Comparison of ENCODE assay signal across 1 cellular context in the genomic region with DNA sequence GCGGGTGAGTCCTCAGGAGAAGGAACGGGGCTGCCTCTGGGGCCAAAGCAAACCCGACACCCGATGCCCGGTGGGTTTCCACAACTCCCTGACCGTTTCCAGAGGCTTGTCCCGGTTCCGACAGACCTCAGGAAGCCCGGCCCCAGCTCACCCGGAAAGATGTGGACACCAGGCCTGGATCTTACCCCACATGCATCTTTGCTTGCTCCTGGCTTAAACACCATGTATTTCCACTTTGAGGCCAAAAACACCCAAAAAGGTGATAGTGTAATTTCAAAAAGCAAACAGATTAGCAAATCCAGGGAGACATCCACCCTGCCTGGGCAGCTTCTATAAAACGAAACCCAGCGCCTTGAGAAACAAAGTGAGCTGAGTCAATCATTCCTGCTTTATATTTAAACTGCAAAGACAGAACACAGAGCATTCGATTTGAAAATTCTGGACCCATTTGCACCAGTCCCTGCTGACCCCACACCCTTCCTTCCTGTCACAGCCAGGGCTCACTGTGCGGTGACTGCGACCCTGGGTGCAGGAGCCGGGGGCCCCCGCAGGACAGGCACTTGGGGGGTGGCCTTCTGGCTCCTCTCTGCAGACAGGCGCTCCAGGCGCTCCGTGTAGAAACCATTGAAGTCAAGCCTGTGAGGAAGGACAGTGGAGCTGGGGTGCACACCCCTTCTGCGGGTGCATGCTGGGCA.
TF ChIP-seq lines count a peak whose summit lies in the region.

No MANE protein-coding gene starts in this region.

TF ChIP-seq in IMR-90, 13 proteins besides CTCF, POLR2A, EP300 and RAD21:
- TF ChIP-seq MAFK (IDR thresholded peaks at IDR 0.05; ENCODE audit: low read depth, low read length) (no peak), CHD1 (IDR thresholded peaks at IDR 0.05; ENCODE audit: low read depth, low read length) (no peak), FOS (IDR thresholded peaks at IDR 0.05; ENCODE audit: low read depth, low read length) (no peak), NFE2L2 (IDR thresholded peaks at IDR 0.05; ENCODE audit: low read depth, low read length) (no peak), RCOR1 (IDR thresholded peaks at IDR 0.05; ENCODE audit: insufficient replicate concordance, low read length) (no peak), SMC3 (IDR thresholded peaks at IDR 0.05; ENCODE audit: low read depth, low read length) (no peak), BHLHE40 (IDR thresholded peaks at IDR 0.05; ENCODE audit: low read depth, low read length) (no peak), MXI1 (IDR thresholded peaks at IDR 0.05; ENCODE audit: borderline replicate concordance, low read depth, low read length) (no peak), RFX5 (IDR thresholded peaks at IDR 0.05; ENCODE audit: low read depth, low read length) (no peak), CEBPB (IDR thresholded peaks at IDR 0.05; ENCODE audit: low read depth, low read length) (no peak), MAZ (IDR thresholded peaks at IDR 0.05; ENCODE audit: borderline replicate concordance, low read depth, low read length) (no peak)
- TF ChIP-seq, protein P1, sequence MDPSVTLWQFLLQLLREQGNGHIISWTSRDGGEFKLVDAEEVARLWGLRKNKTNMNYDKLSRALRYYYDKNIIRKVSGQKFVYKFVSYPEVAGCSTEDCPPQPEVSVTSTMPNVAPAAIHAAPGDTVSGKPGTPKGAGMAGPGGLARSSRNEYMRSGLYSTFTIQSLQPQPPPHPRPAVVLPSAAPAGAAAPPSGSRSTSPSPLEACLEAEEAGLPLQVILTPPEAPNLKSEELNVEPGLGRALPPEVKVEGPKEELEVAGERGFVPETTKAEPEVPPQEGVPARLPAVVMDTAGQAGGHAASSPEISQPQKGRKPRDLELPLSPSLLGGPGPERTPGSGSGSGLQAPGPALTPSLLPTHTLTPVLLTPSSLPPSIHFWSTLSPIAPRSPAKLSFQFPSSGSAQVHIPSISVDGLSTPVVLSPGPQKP (IDR thresholded peaks at IDR 0.05; ENCODE audit: borderline replicate concordance, low read depth, low read length) = no peak
- TF ChIP-seq, protein P2, sequence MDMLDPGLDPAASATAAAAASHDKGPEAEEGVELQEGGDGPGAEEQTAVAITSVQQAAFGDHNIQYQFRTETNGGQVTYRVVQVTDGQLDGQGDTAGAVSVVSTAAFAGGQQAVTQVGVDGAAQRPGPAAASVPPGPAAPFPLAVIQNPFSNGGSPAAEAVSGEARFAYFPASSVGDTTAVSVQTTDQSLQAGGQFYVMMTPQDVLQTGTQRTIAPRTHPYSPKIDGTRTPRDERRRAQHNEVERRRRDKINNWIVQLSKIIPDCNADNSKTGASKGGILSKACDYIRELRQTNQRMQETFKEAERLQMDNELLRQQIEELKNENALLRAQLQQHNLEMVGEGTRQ (IDR thresholded peaks at IDR 0.05; ENCODE audit: low read depth, low read length) = no peak
TF ChIP-seq in IMR-90: peak in this region for 0.
